In genomic region chr1:55188909-55189308, GRCh38 we compare ENCODE assay signal across 18 cellular contexts. TPM values are rescaled to one million over a fixed set of nuclear protein-coding genes. Genes with fewer than 3 reads are reported as not detected.
DNase-seq lines count a peak whose midpoint lies in the region; ATAC-seq and TF ChIP-seq lines count a peak whose summit lies in the region.
"Had no signal": no experiment of that assay in that cellular context is flagged by ENCODE, and none has a peak within 500 bp of the region (broad histone marks: within the 10 kb centered on the region; RNA-seq: fewer than 3 reads in every experiment).

No MANE protein-coding gene starts in this region.

- peaks cover 82% of the 10 kb centered on the region for H3K79me2 ChIP-seq in neural progenitor cell (ENCODE audit: low read depth)

- TF ChIP-seq CTCF in neural progenitor cell (IDR thresholded peaks at IDR 0.05) = no peak
- TF ChIP-seq CTCF in mucosa of descending colon (IDR thresholded peaks at IDR 0.05) = no peak

- H2AFZ ChIP-seq in neural progenitor cell (replicated peaks) = no peak overlapping the region

- peak overlapping the region; percentile 88 for H3K27ac Mint-ChIP-seq in activated T-cell treated with anti-CD3 and anti-CD28 coated beads, Interleukin-2, amount 50 U/mL, for 72 hours
- H3K27ac Mint-ChIP-seq in T-helper 17 cell (peak overlapping the region; percentile 5), neural progenitor cell (no peak overlapping the region)

- H3K4me3 ChIP-seq in neural progenitor cell = no peak overlapping the region
- H3K4me3 ChIP-seq in mucosa of descending colon = no peak overlapping the region
- H3K4me3 ChIP-seq: Peyer's patch had no signal

- no peak overlapping the region for H3K9ac ChIP-seq in neural progenitor cell
- H3K9ac ChIP-seq: KMS-11 had no signal

- peaks cover 22% of the 10 kb centered on the region for H4K20me1 ChIP-seq in neural progenitor cell (ENCODE audit: low read depth)

- no peaks in the 10 kb centered on the region for H3K27me3 Mint-ChIP-seq in activated T-cell treated with anti-CD3 and anti-CD28 coated beads, Interleukin-2, amount 50 U/mL, for 72 hours (ENCODE audit: low read depth)
- H3K27me3 Mint-ChIP-seq in T-helper 17 cell (no peaks in the 10 kb centered on the region), neural progenitor cell (ENCODE audit: insufficient read depth, low read depth) (no peaks in the 10 kb centered on the region)
- H3K27me3 Mint-ChIP-seq: CD4-positive, CD25-positive, alpha-beta regulatory T cell had no signal

- H3K9me3 Mint-ChIP-seq in activated T-cell treated with anti-CD3 and anti-CD28 coated beads, Interleukin-2, amount 50 U/mL, for 72 hours = peaks cover 6 to 10% of the 10 kb centered on the region in 2 donors
- H3K9me3 Mint-ChIP-seq in neural progenitor cell = peaks cover 30% of the 10 kb centered on the region

- peaks cover 11 to 13% of the 10 kb centered on the region in 2 donors for H3K36me3 Mint-ChIP-seq in activated T-cell treated with anti-CD3 and anti-CD28 coated beads, Interleukin-2, amount 50 U/mL, for 72 hours (ENCODE audit: insufficient read depth in 2 of 2)
- H3K36me3 Mint-ChIP-seq in T-helper 17 cell (ENCODE audit: low read depth) (peaks cover 2% of the 10 kb centered on the region), neural progenitor cell (peaks cover 28% of the 10 kb centered on the region)

- peaks cover 44% of the 10 kb centered on the region for H3K4me1 Mint-ChIP-seq in activated T-cell treated with anti-CD3 and anti-CD28 coated beads, Interleukin-2, amount 50 U/mL, for 72 hours (ENCODE audit: low read depth)
- H3K4me1 Mint-ChIP-seq in T-helper 17 cell = peaks cover 26% of the 10 kb centered on the region
- H3K4me1 Mint-ChIP-seq in neural progenitor cell = peaks cover 2% of the 10 kb centered on the region

- DNase-seq in activated T-cell treated with anti-CD3 and anti-CD28 coated beads, Interleukin-2, amount 50 U/mL, for 72 hours = no peak
- DNase-seq in activated T-cell treated with anti-CD3 and anti-CD28 coated beads, Interleukin-2, amount 50 U/mL, for 1 hour = no peak
- DNase-seq in T-helper 17 cell (no peak), dermis microvascular lymphatic vessel endothelial cell (ENCODE audit: low read depth in 2 of 2) (peak; percentile 44 to 60), neural progenitor cell (ENCODE audit: low spot score) (no peak), mucosa of descending colon (no peak)
- DNase-seq: CD4-positive, CD25-positive, alpha-beta regulatory T cell; DMS79; IMR-90; NCI-H1694; NCI-H2081; NCI-H2171; NCI-H345; NCI-H524 treated with DMSO at 0.1 percent for 48 hours; NCI-H82; Peyer's patch had no signal

- H3K27ac ChIP-seq in neural progenitor cell = no peak overlapping the region
- H3K27ac ChIP-seq: KMS-11, Peyer's patch had no signal

- peaks cover 14% of the 10 kb centered on the region for H3K4me1 ChIP-seq in neural progenitor cell
- peaks cover 6% of the 10 kb centered on the region for H3K4me1 ChIP-seq in mucosa of descending colon (ENCODE audit: low read depth)
- H3K4me1 ChIP-seq: Peyer's patch had no signal

- peak overlapping the region in 1 of 2 donors; percentile 51 for H3K4me3 Mint-ChIP-seq in activated T-cell treated with anti-CD3 and anti-CD28 coated beads, Interleukin-2, amount 50 U/mL, for 72 hours
- H3K4me3 Mint-ChIP-seq in T-helper 17 cell (no peak overlapping the region), neural progenitor cell (no peak overlapping the region)

- no peaks in the 10 kb centered on the region for H3K27me3 ChIP-seq in neural progenitor cell
- H3K27me3 ChIP-seq: Peyer's patch had no signal

- H3K9me3 ChIP-seq in T-helper 17 cell (ENCODE audit: control insufficient read depth, low read length, poor library complexity, severe bottlenecking) (no peaks in the 10 kb centered on the region), neural progenitor cell (ENCODE audit: low read depth) (peaks cover 11% of the 10 kb centered on the region), mucosa of descending colon (peaks cover 8% of the 10 kb centered on the region)
- H3K9me3 ChIP-seq: Peyer's patch had no signal

- H3K36me3 ChIP-seq in neural progenitor cell (no peaks in the 10 kb centered on the region), mucosa of descending colon (ENCODE audit: low read depth) (no peaks in the 10 kb centered on the region)
- H3K36me3 ChIP-seq: Peyer's patch had no signal

- ATAC-seq in activated T-cell treated with anti-CD3 and anti-CD28 coated beads, Interleukin-2, amount 50 U/mL, for 72 hours (replicated peaks in 1 of 2) = no peak
- ATAC-seq in T-helper 17 cell (no peak), mucosa of descending colon (no peak), HG02642 (IDR thresholded peaks at IDR 0.05; ENCODE audit: poor library complexity, unreplicated experiment) (no peak)

- H3F3A ChIP-seq in neural progenitor cell (ENCODE audit: low read depth) = no peaks in the 10 kb centered on the region

- no peak overlapping the region for H3K4me2 ChIP-seq in neural progenitor cell
- H3K4me2 ChIP-seq: KMS-11 had no signal

- intact Hi-C loops in mucosa of descending colon (cut with DNase I, micrococcal nuclease) = no loop called here

RNA-seq across cellular contexts. Expression of gene USP24, which starts 26.3 kb away (rescaled TPM):
- 10 to 100 TPM; 46.1 to 46.2 TPM for total RNA-seq in activated T-cell treated with anti-CD3 and anti-CD28 coated beads, Interleukin-2, amount 50 U/mL, for 72 hours
- total RNA-seq in T-helper 17 cell (10 to 100 TPM; 69.5 to 82.9 TPM), dermis microvascular lymphatic vessel endothelial cell (46.5 and 56.3 TPM in 2 replicates), neural progenitor cell (ENCODE audit: low replicate concordance) (35.2 and 50.5 TPM in 2 replicates), mucosa of descending colon (10 to 100 TPM; 35.5 to 51.1 (median 46.2) TPM)

Comparison
In these comparisons a context has a peak if more than half of its experiments do, and no peak if none do; other contexts are left out.
1. DNase-seq: peak in dermis microvascular lymphatic vessel endothelial cell (2 of 2); none in activated T-cell treated with anti-CD3 and anti-CD28 coated beads, Interleukin-2, amount 50 U/mL, for 72 hours (0 of 2), activated T-cell treated with anti-CD3 and anti-CD28 coated beads, Interleukin-2, amount 50 U/mL, for 1 hour (single experiment), T-helper 17 cell (0 of 3), neural progenitor cell (single experiment) and mucosa of descending colon (0 of 3).